Comparison of ENCODE assay signal across 21 cellular contexts in the genomic region with DNA sequence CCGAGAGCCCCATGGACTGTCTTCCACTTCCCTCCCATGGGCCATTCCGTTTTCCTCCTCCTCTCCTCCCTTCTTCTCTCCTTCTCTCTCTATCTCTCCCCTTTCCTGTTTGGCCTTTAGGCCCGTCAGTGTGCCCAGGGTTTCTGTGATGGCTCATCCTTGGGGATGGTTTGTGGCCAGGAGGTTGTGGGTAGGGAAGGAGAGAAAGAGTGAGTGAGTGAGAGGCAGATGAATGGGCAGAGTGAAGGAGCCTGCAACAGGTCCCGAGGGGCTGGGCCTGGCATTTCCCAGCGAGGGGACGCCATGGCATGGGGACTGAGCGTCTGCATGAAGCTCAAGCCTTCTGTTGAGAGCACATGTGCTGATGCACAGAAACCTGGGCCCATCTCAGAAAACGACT.
DNase-seq lines count a peak whose midpoint lies in the region; ATAC-seq and TF ChIP-seq lines count a peak whose summit lies in the region.
"Had no signal": no experiment of that assay in that cellular context is flagged by ENCODE, and none has a peak within 500 bp of the region (broad histone marks: within the 10 kb centered on the region; RNA-seq: fewer than 3 reads in every experiment).

No MANE protein-coding gene starts in this region.

- H3K9me3 ChIP-seq in Caco-2: no peaks in the 10 kb centered on the region

- no peak for DNase-seq in activated T-cell treated with anti-CD3 and anti-CD28 coated beads, Interleukin-2, amount 50 U/mL, for 72 hours
- DNase-seq in activated T-cell treated with anti-CD3 and anti-CD28 coated beads, Interleukin-2, amount 50 U/mL, for 1 hour: no peak
- DNase-seq in activated T-helper 2 cell treated with anti-CD3 and anti-CD28 coated beads, Interferon-gamma antibody, Interleukin-2, Interleukin-4, amounts not matched to agents 10 μg/mL and 5 μg/mL and 100 μg/mL, durations not matched to agents 14 hours and 24 hours and 36 hours (ENCODE audit: low spot score): no peak
- DNase-seq in nephron progenitor cell (no peak), MCF 10A (ENCODE audit: unreplicated experiment) (no peak), Caco-2 (no peak)
- DNase-seq: DMS153, DND-41, Kasumi-1, MV-4-11, NCI-H1105, NCI-H146, NCI-H1930, NCI-H2107, NCI-H2227 treated with DMSO at 0.1 percent for 48 hours, NCI-H526 treated with DMSO at 0.1 percent for 48 hours, RPMI8226, SHP77 had no signal

- no peaks in the 10 kb centered on the region for H3K9me3 Mint-ChIP-seq in activated T-cell treated with anti-CD3 and anti-CD28 coated beads, Interleukin-2, amount 50 U/mL, for 72 hours
- no peaks in the 10 kb centered on the region for H3K9me3 Mint-ChIP-seq in activated T-helper 2 cell treated with anti-CD3 and anti-CD28 coated beads, Interferon-gamma antibody, Interleukin-2, Interleukin-4, amounts not matched to agents 10 μg/mL and 5 μg/mL and 100 μg/mL, durations not matched to agents 14 hours and 24 hours and 36 hours
- H3K9me3 Mint-ChIP-seq in nephron progenitor cell: no peaks in the 10 kb centered on the region
- H3K9me3 Mint-ChIP-seq in MCF 10A (ENCODE audit: unreplicated experiment): no peaks in the 10 kb centered on the region
- no peaks in the 10 kb centered on the region for H3K9me3 Mint-ChIP-seq in Caco-2 (ENCODE audit: unreplicated experiment)

- H3K36me3 Mint-ChIP-seq in activated T-cell treated with anti-CD3 and anti-CD28 coated beads, Interleukin-2, amount 50 U/mL, for 72 hours (ENCODE audit: insufficient read depth in 2 of 2): peaks cover 12 to 24% of the 10 kb centered on the region in 2 donors
- peaks cover 76% of the 10 kb centered on the region for H3K36me3 Mint-ChIP-seq in activated T-helper 2 cell treated with anti-CD3 and anti-CD28 coated beads, Interferon-gamma antibody, Interleukin-2, Interleukin-4, amounts not matched to agents 10 μg/mL and 5 μg/mL and 100 μg/mL, durations not matched to agents 14 hours and 24 hours and 36 hours (ENCODE audit: low read depth)
- H3K36me3 Mint-ChIP-seq in nephron progenitor cell (ENCODE audit: low read depth) (peaks cover 58% of the 10 kb centered on the region), MCF 10A (ENCODE audit: insufficient read depth, unreplicated experiment) (peaks cover 23% of the 10 kb centered on the region), Caco-2 (ENCODE audit: insufficient read depth, unreplicated experiment) (peaks cover 46% of the 10 kb centered on the region)

- no peaks in the 10 kb centered on the region for H3K27me3 Mint-ChIP-seq in activated T-cell treated with anti-CD3 and anti-CD28 coated beads, Interleukin-2, amount 50 U/mL, for 72 hours (ENCODE audit: low read depth)
- no peaks in the 10 kb centered on the region for H3K27me3 Mint-ChIP-seq in activated T-helper 2 cell treated with anti-CD3 and anti-CD28 coated beads, Interferon-gamma antibody, Interleukin-2, Interleukin-4, amounts not matched to agents 10 μg/mL and 5 μg/mL and 100 μg/mL, durations not matched to agents 14 hours and 24 hours and 36 hours (ENCODE audit: low read depth)
- H3K27me3 Mint-ChIP-seq in nephron progenitor cell (ENCODE audit: low read depth, poor library complexity) (peaks cover 2% of the 10 kb centered on the region), MCF 10A (ENCODE audit: insufficient read depth, unreplicated experiment) (no peaks in the 10 kb centered on the region), Caco-2 (ENCODE audit: insufficient read depth, unreplicated experiment) (no peaks in the 10 kb centered on the region)

- intact Hi-C loops in activated T-helper 2 cell treated with anti-CD3 and anti-CD28 coated beads, Interferon-gamma antibody, Interleukin-2, Interleukin-4, amounts not matched to agents 10 μg/mL and 5 μg/mL and 100 μg/mL, durations not matched to agents 14 hours and 24 hours and 36 hours (cut with micrococcal nuclease): no loop called here
- intact Hi-C loops in MCF 10A (cut with micrococcal nuclease) (no loop called here), Caco-2 (cut with micrococcal nuclease; ENCODE audit: unreplicated experiment) (no loop called here)

- peak overlapping the region; percentile 83 for H3K27ac Mint-ChIP-seq in activated T-cell treated with anti-CD3 and anti-CD28 coated beads, Interleukin-2, amount 50 U/mL, for 72 hours
- H3K27ac Mint-ChIP-seq in activated T-helper 2 cell treated with anti-CD3 and anti-CD28 coated beads, Interferon-gamma antibody, Interleukin-2, Interleukin-4, amounts not matched to agents 10 μg/mL and 5 μg/mL and 100 μg/mL, durations not matched to agents 14 hours and 24 hours and 36 hours: peak overlapping the region; percentile 43
- H3K27ac Mint-ChIP-seq in nephron progenitor cell (peak overlapping the region; percentile 84), MCF 10A (ENCODE audit: low read depth, unreplicated experiment) (no peak overlapping the region), Caco-2 (ENCODE audit: unreplicated experiment) (no peak overlapping the region)

- TF ChIP-seq CTCF in nephron progenitor cell (IDR thresholded peaks at IDR 0.05): no peak
- no peak for TF ChIP-seq CTCF in MCF 10A (IDR thresholded peaks at IDR 0.05; ENCODE audit: unreplicated experiment)
- no peak for TF ChIP-seq CTCF in Caco-2 (IDR thresholded peaks at IDR 0.05; ENCODE audit: insufficient read depth in 1 of 2, low read depth in 1 of 2, low read length in 1 of 2, severe bottlenecking in 1 of 2, unreplicated experiment in 1 of 2)

- ATAC-seq in activated T-cell treated with anti-CD3 and anti-CD28 coated beads, Interleukin-2, amount 50 U/mL, for 72 hours (replicated peaks in 1 of 2): no peak
- no peak for ATAC-seq in HG02759 (IDR thresholded peaks at IDR 0.05; ENCODE audit: unreplicated experiment)
- ATAC-seq: HepG2, K562 had no signal

- peaks cover 4% of the 10 kb centered on the region for H3K4me1 Mint-ChIP-seq in activated T-cell treated with anti-CD3 and anti-CD28 coated beads, Interleukin-2, amount 50 U/mL, for 72 hours (ENCODE audit: low read depth)
- no peaks in the 10 kb centered on the region for H3K4me1 Mint-ChIP-seq in activated T-helper 2 cell treated with anti-CD3 and anti-CD28 coated beads, Interferon-gamma antibody, Interleukin-2, Interleukin-4, amounts not matched to agents 10 μg/mL and 5 μg/mL and 100 μg/mL, durations not matched to agents 14 hours and 24 hours and 36 hours (ENCODE audit: low read depth)
- H3K4me1 Mint-ChIP-seq in nephron progenitor cell (peaks cover 24% of the 10 kb centered on the region), MCF 10A (ENCODE audit: insufficient read depth, unreplicated experiment) (peaks cover 28% of the 10 kb centered on the region), Caco-2 (ENCODE audit: low read depth, unreplicated experiment) (peaks cover 2% of the 10 kb centered on the region)

- H3K4me1 ChIP-seq in Caco-2: peaks cover 2% of the 10 kb centered on the region

- H3K4me3 ChIP-seq in Caco-2 (ENCODE audit: low read depth, low read length): no peak overlapping the region
- H3K4me3 ChIP-seq: K562 had no signal

- H3K4me3 Mint-ChIP-seq in activated T-cell treated with anti-CD3 and anti-CD28 coated beads, Interleukin-2, amount 50 U/mL, for 72 hours: no peak overlapping the region
- no peak overlapping the region for H3K4me3 Mint-ChIP-seq in activated T-helper 2 cell treated with anti-CD3 and anti-CD28 coated beads, Interferon-gamma antibody, Interleukin-2, Interleukin-4, amounts not matched to agents 10 μg/mL and 5 μg/mL and 100 μg/mL, durations not matched to agents 14 hours and 24 hours and 36 hours (ENCODE audit: low read depth)
- H3K4me3 Mint-ChIP-seq in nephron progenitor cell (no peak overlapping the region), MCF 10A (ENCODE audit: unreplicated experiment) (no peak overlapping the region), Caco-2 (ENCODE audit: unreplicated experiment) (no peak overlapping the region)

- POLR2A ChIA-PET in MCF 10A (lab: Yijun Ruan, JAX): no interaction called here
- POLR2A ChIA-PET in Caco-2 (lab: Charles Lee): no interaction called here

- no peaks in the 10 kb centered on the region for H3K27me3 ChIP-seq in Caco-2 (replicated peaks; ENCODE audit: control insufficient read depth, insufficient read depth, low read length)

- BruUV-seq in MCF 10A (replicated peaks; lab: Mats Ljungman, UMichigan): no TSS peak
- BruUV-seq in Caco-2 (replicated peaks; lab: Mats Ljungman, UMichigan): no TSS peak

- CTCF ChIA-PET in MCF 10A (lab: Yijun Ruan, JAX): interaction anchor here (0.6 kb wide), 2 partner anchors 25 to 126 kb away, joined by 3 to 4 read pairs; no protein-coding TSS in a partner anchor
- CTCF ChIA-PET in Caco-2 (lab: Charles Lee): no interaction called here

- H3K36me3 ChIP-seq in Caco-2 (ENCODE audit: control insufficient read depth, insufficient read depth, low read length): no peaks in the 10 kb centered on the region

Comparison
In these comparisons a context has a peak if more than half of its experiments do, and no peak if none do; other contexts are left out.
1. H3K27ac Mint-ChIP-seq: peak in activated T-cell treated with anti-CD3 and anti-CD28 coated beads, Interleukin-2, amount 50 U/mL, for 72 hours (single experiment), activated T-helper 2 cell treated with anti-CD3 and anti-CD28 coated beads, Interferon-gamma antibody, Interleukin-2, Interleukin-4, amounts not matched to agents 10 μg/mL and 5 μg/mL and 100 μg/mL, durations not matched to agents 14 hours and 24 hours and 36 hours (single experiment) and nephron progenitor cell (single experiment); none in MCF 10A (single experiment) and Caco-2 (single experiment).